Comparison of ENCODE assay signal across 15 cellular contexts in the genomic region with DNA sequence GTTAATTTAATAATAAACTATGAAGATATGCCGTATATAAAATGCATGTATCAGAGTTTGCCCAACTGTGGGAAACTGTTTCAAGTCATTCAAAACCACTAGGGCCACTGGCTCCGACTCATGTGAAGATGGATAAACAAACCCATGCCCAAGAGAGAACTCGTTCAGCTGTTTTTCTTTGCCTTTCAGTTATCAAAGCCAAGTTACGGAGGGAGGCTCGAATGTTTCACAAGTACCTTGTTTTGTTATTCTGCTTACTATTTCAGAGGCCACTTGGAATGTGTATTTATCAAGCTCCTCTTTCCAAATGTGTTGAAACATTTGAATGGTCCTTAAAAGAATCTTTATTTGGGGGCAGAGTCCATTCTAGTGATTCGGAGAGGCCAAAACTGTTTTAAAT.
DNase-seq lines count a peak whose midpoint lies in the region; ATAC-seq and TF ChIP-seq lines count a peak whose summit lies in the region.
"Had no signal": no experiment of that assay in that cellular context is flagged by ENCODE, and none has a peak within 500 bp of the region (broad histone marks: within the 10 kb centered on the region; RNA-seq: fewer than 3 reads in every experiment).

No MANE protein-coding gene starts in this region.

- no peaks in the 10 kb centered on the region for H3K36me3 ChIP-seq in right lobe of liver
- H3K36me3 ChIP-seq: BE2C had no signal

- intact Hi-C loops in right lobe of liver (cut with DNase I): no loop called here

- H3K9me3 ChIP-seq in right lobe of liver: no peaks in the 10 kb centered on the region
- H3K9me3 ChIP-seq: BE2C had no signal

- no peak for TF ChIP-seq POLR2A in right lobe of liver (IDR thresholded peaks at IDR 0.05)

- H3K27me3 ChIP-seq in right lobe of liver: no peaks in the 10 kb centered on the region
- H3K27me3 ChIP-seq: BE2C had no signal

- peak; percentile 71 to 88 (median 79) for ATAC-seq in right lobe of liver
- no peak for ATAC-seq in GM19023 (IDR thresholded peaks at IDR 0.05; ENCODE audit: unreplicated experiment)
- ATAC-seq: activated CD8-positive, alpha-beta T cell treated with anti-CD3 and anti-CD28 coated beads for 36 hours; GM23338 had no signal

- no peak overlapping the region for H3K4me3 ChIP-seq in right lobe of liver
- H3K4me3 ChIP-seq: GM23338 had no signal

- peaks cover 0 to 45% (median 6%) of the 10 kb centered on the region in 4 donors for H3K4me1 ChIP-seq in right lobe of liver
- H3K4me1 ChIP-seq: BE2C had no signal

- TF ChIP-seq CTCF in right lobe of liver (IDR thresholded peaks at IDR 0.05): no peak

- H3K27ac ChIP-seq in right lobe of liver: peak overlapping the region in 1 of 3 donors; percentile 38
- H3K27ac ChIP-seq: SK-N-MC had no signal

- 27% methylated on average over 6 of the region's 6 CpGs for WGBS in right lobe of liver (ENCODE audit: insufficient coverage, low coverage, low lambda C conversion rate, missing lambda C conversion rate)

- DNase-seq in HuH-7 (ENCODE audit: low spot score) (peak; percentile 17), dedifferentiated amniotic fluid mesenchymal stem cell (ENCODE audit: extremely low spot score) (peak; percentile 40), right lobe of liver (no peak), smooth muscle cell of the brain vasculature (ENCODE audit: low read depth, low spot score) (peak; percentile 67), NCI-H524 treated with DMSO at 0.1 percent for 48 hours (lab: John Stamatoyannopoulos, UW) (no peak), middle frontal gyrus (ENCODE audit: extremely low spot score, low spot score) (no peak)
- DNase-seq in activated effector memory CD4-positive, alpha-beta T cell treated with Interleukin-2 at 50 U/mL for 16 hours: no peak
- DNase-seq: activated CD8-positive, alpha-beta T cell treated with anti-CD3 and anti-CD28 coated beads for 36 hours; BE2C; central memory CD4-positive, alpha-beta T cell; kidney glomerular epithelial cell; NCI-H446 treated with DMSO at 0.1 percent for 48 hours had no signal

Comparison
In these comparisons a context has a peak if more than half of its experiments do, and no peak if none do; other contexts are left out.
1. DNase-seq: peak in HuH-7 (single experiment), dedifferentiated amniotic fluid mesenchymal stem cell (single experiment) and smooth muscle cell of the brain vasculature (single experiment); none in right lobe of liver (0 of 3), NCI-H524 treated with DMSO at 0.1 percent for 48 hours (single experiment), middle frontal gyrus (single experiment) and activated effector memory CD4-positive, alpha-beta T cell treated with Interleukin-2 at 50 U/mL for 16 hours (single experiment).